Comparison of ENCODE assay signal across 1 cellular context in the genomic region with DNA sequence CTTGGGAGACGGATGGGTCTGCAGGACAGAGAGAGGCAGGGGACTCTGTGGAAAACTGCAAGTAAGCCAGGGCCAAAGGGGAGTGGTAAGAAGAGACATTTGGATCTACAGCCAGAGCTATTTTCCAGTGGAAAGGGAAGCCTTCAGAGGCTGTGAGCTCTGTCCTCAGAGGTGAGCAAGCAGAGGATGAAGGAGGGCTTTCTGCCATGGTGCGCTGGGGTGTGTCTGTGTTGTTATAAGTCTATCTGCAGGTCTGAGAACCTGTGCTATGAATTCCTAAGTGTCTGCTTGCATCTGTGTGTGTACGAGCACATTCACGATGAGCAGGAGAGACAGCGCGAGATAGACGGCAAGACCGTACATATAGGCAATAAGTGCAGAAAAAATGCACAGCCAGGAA.
TF ChIP-seq lines count a peak whose summit lies in the region.

No MANE protein-coding gene starts in this region.

TF ChIP-seq in HCT116, 20 proteins besides CTCF, POLR2A, EP300 and RAD21:
- TF ChIP-seq ELF1 (IDR thresholded peaks at IDR 0.05; ENCODE audit: borderline replicate concordance, low read depth) (no peak), ATF3 (IDR thresholded peaks at IDR 0.05) (no peak), POLR2AphosphoS5 (IDR thresholded peaks at IDR 0.05; ENCODE audit: low read depth, low read length) (no peak), FOSL1 (IDR thresholded peaks at IDR 0.05; ENCODE audit: low read depth) (no peak), JUND (IDR thresholded peaks at IDR 0.05) (no peak), TCF7L2 (IDR thresholded peaks at IDR 0.05; ENCODE audit: borderline replicate concordance, extremely low read depth, insufficient read depth, insufficient read length) (no peak), YY1 (IDR thresholded peaks at IDR 0.05; ENCODE audit: extremely low read depth, insufficient replicate concordance, low read depth, low read length) (no peak), CEBPB (IDR thresholded peaks at IDR 0.05; ENCODE audit: low read depth) (no peak), SRF (IDR thresholded peaks at IDR 0.05; ENCODE audit: low read depth) (no peak), ZFX (IDR thresholded peaks at IDR 0.05) (no peak), ZNF274 (IDR thresholded peaks at IDR 0.05; ENCODE audit: low read depth, low read length) (no peak)
- TF ChIP-seq, protein P1, sequence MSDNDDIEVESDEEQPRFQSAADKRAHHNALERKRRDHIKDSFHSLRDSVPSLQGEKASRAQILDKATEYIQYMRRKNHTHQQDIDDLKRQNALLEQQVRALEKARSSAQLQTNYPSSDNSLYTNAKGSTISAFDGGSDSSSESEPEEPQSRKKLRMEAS (IDR thresholded peaks at IDR 0.05) = no peak
